ENCODE assay signal across 10 cellular contexts in the genomic region with DNA sequence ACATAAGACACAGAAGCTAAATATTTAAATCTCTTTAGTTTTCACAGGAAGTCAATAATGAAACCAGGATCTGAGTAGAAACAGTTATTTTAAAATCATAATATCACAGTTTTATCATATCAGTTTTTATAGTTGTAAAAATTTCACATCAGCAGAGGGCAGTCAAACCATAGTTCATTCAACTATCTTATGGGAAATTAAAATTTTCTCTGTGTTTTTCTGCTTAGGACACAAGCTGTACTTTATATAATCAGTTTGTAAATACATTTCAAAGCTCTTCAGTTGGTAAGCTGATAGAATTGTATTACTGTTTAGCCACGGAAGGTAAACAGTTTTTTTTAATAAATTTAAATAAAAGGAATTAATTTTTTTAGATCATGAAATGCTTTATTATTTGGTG.
DNase-seq lines count a peak whose midpoint lies in the region; ATAC-seq and TF ChIP-seq lines count a peak whose summit lies in the region.
"Had no signal": no experiment of that assay in that cellular context is flagged by ENCODE, and none has a peak within 500 bp of the region (broad histone marks: within the 10 kb centered on the region; RNA-seq: fewer than 3 reads in every experiment).

No MANE protein-coding gene starts in this region.

- peaks cover 4% of the 10 kb centered on the region for H3K36me3 Mint-ChIP-seq in type B pancreatic cell

- H4K20me1 ChIP-seq in hepatocyte (ENCODE audit: insufficient read depth, poor library complexity, severe bottlenecking): no peaks in the 10 kb centered on the region

- DNase-seq in cardiac muscle cell (ENCODE audit: low read depth in 1 of 2, low spot score in 1 of 2) (peak in 1 of 2 donors; percentile 68), left ventricle myocardium superior (no peak), amniotic epithelial cell (ENCODE audit: low read depth) (peak; percentile 55), hepatocyte (ENCODE audit: low spot score) (no peak), type B pancreatic cell (ENCODE audit: extremely low spot score, unreplicated experiment) (no peak)
- DNase-seq in stimulated activated naive CD4-positive, alpha-beta T cell treated with Interleukin-2 at 50 U/mL for 16 hours (lab: John Stamatoyannopoulos, UW): no peak
- DNase-seq: effector CD4-positive, alpha-beta T cell; NCI-H774 had no signal

- no peaks in the 10 kb centered on the region for H3K9me2 ChIP-seq in hepatocyte (replicated peaks; ENCODE audit: insufficient read depth)

- H2AFZ ChIP-seq in hepatocyte: no peak overlapping the region

- H3K9me3 ChIP-seq in cardiac muscle cell (ENCODE audit: low read depth): no peaks in the 10 kb centered on the region
- H3K9me3 ChIP-seq in hepatocyte (ENCODE audit: low read depth): no peaks in the 10 kb centered on the region

- no peak for ATAC-seq in left ventricle myocardium superior
- ATAC-seq in HG03159 (IDR thresholded peaks at IDR 0.05; ENCODE audit: unreplicated experiment): no peak
- ATAC-seq in HG02610 (IDR thresholded peaks at IDR 0.05; ENCODE audit: unreplicated experiment): no peak

- TF ChIP-seq CTCF in cardiac muscle cell (IDR thresholded peaks at IDR 0.05; ENCODE audit: low read depth, low read length) (peak; percentile 29), hepatocyte (IDR thresholded peaks at IDR 0.05; ENCODE audit: poor library complexity) (peak; percentile 57), type B pancreatic cell (conservative IDR thresholded peaks at IDR 0.05) (peak; percentile 70)

- H3K27ac ChIP-seq in cardiac muscle cell: no peak overlapping the region
- H3K27ac ChIP-seq in hepatocyte: no peak overlapping the region

- H3K4me3 ChIP-seq in cardiac muscle cell: no peak overlapping the region
- no peak overlapping the region for H3K4me3 ChIP-seq in hepatocyte

- H3K27me3 ChIP-seq in cardiac muscle cell (no peaks in the 10 kb centered on the region), hepatocyte (no peaks in the 10 kb centered on the region)

- H3K4me3 Mint-ChIP-seq in type B pancreatic cell: no peak overlapping the region

- H3K9me3 Mint-ChIP-seq in type B pancreatic cell: no peaks in the 10 kb centered on the region

- WGBS in hepatocyte (ENCODE audit: low lambda C conversion rate, missing lambda C conversion rate): 68% methylated on average over 1 of the region's 1 CpG

- intact Hi-C loops in left ventricle myocardium superior (cut with micrococcal nuclease): no loop called here

- H3K4me1 ChIP-seq in cardiac muscle cell (ENCODE audit: low read depth) (peaks cover 8% of the 10 kb centered on the region), hepatocyte (ENCODE audit: insufficient read depth) (peaks cover 6% of the 10 kb centered on the region)

- no peaks in the 10 kb centered on the region for H3K79me2 ChIP-seq in hepatocyte

- H3K36me3 ChIP-seq in cardiac muscle cell: no peaks in the 10 kb centered on the region
- no peaks in the 10 kb centered on the region for H3K36me3 ChIP-seq in hepatocyte (replicated peaks; ENCODE audit: insufficient read depth, low read depth)

- H3K4me1 Mint-ChIP-seq in type B pancreatic cell (ENCODE audit: unreplicated experiment): peaks cover 8% of the 10 kb centered on the region

- no peaks in the 10 kb centered on the region for H3K27me3 Mint-ChIP-seq in type B pancreatic cell

- no peak overlapping the region for H3K27ac Mint-ChIP-seq in type B pancreatic cell

- H3K4me2 ChIP-seq in hepatocyte: no peak overlapping the region
